ENCODE assay signal across 10 cellular contexts in genomic region chr11:44065161-44065571, GRCh38. TPM values are rescaled to one million over a fixed set of nuclear protein-coding genes. Genes with fewer than 3 reads are reported as not detected.
DNase-seq lines count a peak whose midpoint lies in the region; ATAC-seq and TF ChIP-seq lines count a peak whose summit lies in the region.
"Had no signal": no experiment of that assay in that cellular context is flagged by ENCODE, and none has a peak within 500 bp of the region (broad histone marks: within the 10 kb centered on the region; RNA-seq: fewer than 3 reads in every experiment).

No MANE protein-coding gene starts in this region.

- peak overlapping the region; percentile 83 for H3K4me3 ChIP-seq in CD8-positive, alpha-beta T cell (ENCODE audit: low read depth, low read length)
- H3K4me3 ChIP-seq in Karpas-422 (ENCODE audit: low read length) (peak overlapping the region; percentile 91), ectodermal cell (ENCODE audit: insufficient read depth, low read depth, low read length) (no peak overlapping the region), neural progenitor cell (no peak overlapping the region)

- POLR2A ChIA-PET in CD8-positive, alpha-beta T cell (lab: Charles Lee): interaction anchor here (0.8 to 1.3 kb wide), 2 partner anchors 30 to 993 kb away, joined by 3 read pairs; partner anchors contain the start of gene EXT2

- H3K27ac ChIP-seq in CD8-positive, alpha-beta T cell (ENCODE audit: low read depth, low read length): peak overlapping the region; percentile 70
- H3K27ac ChIP-seq in Karpas-422 (ENCODE audit: low read length) (no peak overlapping the region; the same call in 1 of the 2 replicates), ectodermal cell (ENCODE audit: insufficient read depth, low read depth, low read length, poor library complexity, severe bottlenecking) (peak overlapping the region; percentile 84), neural progenitor cell (no peak overlapping the region)

- peaks cover 31% of the 10 kb centered on the region for H3F3A ChIP-seq in neural progenitor cell (ENCODE audit: low read depth)

- CTCF ChIA-PET in CD8-positive, alpha-beta T cell (lab: Charles Lee): interaction anchor here (0.7 to 4.7 kb wide), 2 partner anchors 9 to 29 kb away, joined by 3 to 31 read pairs; partner anchors contain the start of gene EXT2

- H3K79me2 ChIP-seq in Karpas-422 (ENCODE audit: low read length) (peaks cover 16% of the 10 kb centered on the region), neural progenitor cell (ENCODE audit: low read depth) (no peaks in the 10 kb centered on the region)

- H4K20me1 ChIP-seq in Karpas-422 (ENCODE audit: insufficient read depth, low read depth, low read length) (no peaks in the 10 kb centered on the region), neural progenitor cell (ENCODE audit: low read depth) (no peaks in the 10 kb centered on the region)

- 28 to 34% methylated on average over 3 of the region's 3 CpGs for WGBS in ectodermal cell, 2 experiments

- no peaks in the 10 kb centered on the region for H3K9me3 Mint-ChIP-seq in CD8-positive, alpha-beta T cell
- H3K9me3 Mint-ChIP-seq in neural progenitor cell: peaks cover 2% of the 10 kb centered on the region

- peak overlapping the region; percentile 91 for H3K4me3 Mint-ChIP-seq in CD8-positive, alpha-beta T cell
- no peak overlapping the region for H3K4me3 Mint-ChIP-seq in neural progenitor cell

- intact Hi-C loops in CD8-positive, alpha-beta T cell (cut with DNase I, micrococcal nuclease): loop anchor here (5.0 to 10.0 kb wide), 5 partner anchors 183 to 1850 kb away; partner anchors contain the start of genes ALKBH3 (in 1 of the 2), API5 (in 1 of the 2), HSD17B12 (in 1 of the 2) and PEX16 (in 1 of the 2)

- peaks cover 16% of the 10 kb centered on the region for H3K36me3 Mint-ChIP-seq in CD8-positive, alpha-beta T cell
- H3K36me3 Mint-ChIP-seq in neural progenitor cell: no peaks in the 10 kb centered on the region

- H3K9ac ChIP-seq in Karpas-422 (ENCODE audit: low read length): peak overlapping the region; percentile 93
- no peak overlapping the region for H3K9ac ChIP-seq in neural progenitor cell

- H3K9me3 ChIP-seq in CD8-positive, alpha-beta T cell (ENCODE audit: low read length): no peaks in the 10 kb centered on the region
- no peaks in the 10 kb centered on the region for H3K9me3 ChIP-seq in Karpas-422 (ENCODE audit: low read length)
- H3K9me3 ChIP-seq in ectodermal cell (ENCODE audit: control insufficient read depth, low read length): no peaks in the 10 kb centered on the region
- no peaks in the 10 kb centered on the region for H3K9me3 ChIP-seq in neural progenitor cell (ENCODE audit: low read depth)

- no peak for DNase-seq in CD8-positive, alpha-beta T cell
- peak; percentile 50 for DNase-seq in Karpas-422
- peak; percentile 65 for DNase-seq in neural progenitor cell (ENCODE audit: low spot score)
- DNase-seq in Ammon's horn (ENCODE audit: low spot score): no peak
- DNase-seq in NCI-H526 treated with DMSO at 0.1 percent for 48 hours (lab: John Stamatoyannopoulos, UW): no peak

- no peaks in the 10 kb centered on the region for H3K27me3 Mint-ChIP-seq in CD8-positive, alpha-beta T cell (ENCODE audit: low read depth)
- H3K27me3 Mint-ChIP-seq in neural progenitor cell (ENCODE audit: insufficient read depth, low read depth): peaks cover 13% of the 10 kb centered on the region

- no peaks in the 10 kb centered on the region for H3K9me2 ChIP-seq in Karpas-422 (replicated peaks; ENCODE audit: insufficient read depth, low read length)

- ATAC-seq in CD8-positive, alpha-beta T cell: no peak
- no peak for ATAC-seq in HG03378 (IDR thresholded peaks at IDR 0.05; ENCODE audit: unreplicated experiment)
- ATAC-seq in HG02588 (IDR thresholded peaks at IDR 0.05; ENCODE audit: unreplicated experiment): no peak

- H3K4me1 ChIP-seq in CD8-positive, alpha-beta T cell (ENCODE audit: insufficient read depth, low read length): peaks cover 6% of the 10 kb centered on the region
- peaks cover 27% of the 10 kb centered on the region for H3K4me1 ChIP-seq in Karpas-422 (ENCODE audit: low read length)
- H3K4me1 ChIP-seq in ectodermal cell (ENCODE audit: control insufficient read depth, insufficient read depth, low read length): peaks cover 25% of the 10 kb centered on the region
- H3K4me1 ChIP-seq in neural progenitor cell: peaks cover 36% of the 10 kb centered on the region

- H2AFZ ChIP-seq in Karpas-422 (ENCODE audit: low read length) (peak overlapping the region; percentile 61; the same call in 1 of the 2 replicates), neural progenitor cell (replicated peaks) (no peak overlapping the region)

- TF ChIP-seq CTCF in CD8-positive, alpha-beta T cell (IDR thresholded peaks at IDR 0.05): no peak
- TF ChIP-seq CTCF in neural progenitor cell (IDR thresholded peaks at IDR 0.05): no peak

- no peaks in the 10 kb centered on the region for H3K36me3 ChIP-seq in CD8-positive, alpha-beta T cell (ENCODE audit: insufficient read depth, low read length)
- no peaks in the 10 kb centered on the region for H3K36me3 ChIP-seq in Karpas-422 (ENCODE audit: insufficient read depth, low read length)
- H3K36me3 ChIP-seq in ectodermal cell (ENCODE audit: control insufficient read depth, insufficient read depth, low read length): no peaks in the 10 kb centered on the region
- H3K36me3 ChIP-seq in neural progenitor cell: no peaks in the 10 kb centered on the region

- peaks cover 30% of the 10 kb centered on the region for H3K4me1 Mint-ChIP-seq in CD8-positive, alpha-beta T cell (ENCODE audit: low read depth)
- peaks cover 29% of the 10 kb centered on the region for H3K4me1 Mint-ChIP-seq in neural progenitor cell

- H3K27ac Mint-ChIP-seq in CD8-positive, alpha-beta T cell: peak overlapping the region; percentile 92
- no peak overlapping the region for H3K27ac Mint-ChIP-seq in neural progenitor cell

- H3K4me2 ChIP-seq in Karpas-422 (ENCODE audit: low read depth, low read length, poor library complexity, severe bottlenecking): peak overlapping the region; percentile 96
- peak overlapping the region; percentile 82 for H3K4me2 ChIP-seq in neural progenitor cell

- H3K27me3 ChIP-seq in CD8-positive, alpha-beta T cell (ENCODE audit: insufficient read depth, low read length): no peaks in the 10 kb centered on the region
- no peaks in the 10 kb centered on the region for H3K27me3 ChIP-seq in Karpas-422 (ENCODE audit: low read length)
- H3K27me3 ChIP-seq in ectodermal cell (ENCODE audit: control insufficient read depth, insufficient read depth, low read length, poor library complexity, severe bottlenecking): no peaks in the 10 kb centered on the region
- peaks cover 15% of the 10 kb centered on the region for H3K27me3 ChIP-seq in neural progenitor cell

RNA-seq across cellular contexts. Expression of gene ACCS, which starts 0.9 kb away (rescaled TPM):
- 10 to 100 TPM; 16.7 to 18.1 TPM for total RNA-seq in CD8-positive, alpha-beta T cell
- 45.9 and 65.3 TPM in 2 replicates for total RNA-seq in Karpas-422 (2014; rRNA removed; shearing (Covaris generic); ENCODE audit: low replicate concordance)
- 11.6 TPM for polyA plus RNA-seq in ectodermal cell (2013, experiment 1 of 4)
- 13.8 TPM for polyA plus RNA-seq in ectodermal cell (2013, experiment 2 of 4)
- 8.8 TPM for polyA plus RNA-seq in ectodermal cell (2013, experiment 3 of 4)
- 11.6 TPM for polyA plus RNA-seq in ectodermal cell (2013, experiment 4 of 4)
- 7.0 and 10.4 TPM in 2 replicates for total RNA-seq in neural progenitor cell (ENCODE audit: low replicate concordance)

RNA-seq across cellular contexts. Expression of gene ACCSL, which starts 17.4 kb away (rescaled TPM):
- total RNA-seq in CD8-positive, alpha-beta T cell: not detected
- total RNA-seq in Karpas-422 (2014; rRNA removed; shearing (Covaris generic); ENCODE audit: low replicate concordance): not detected in 2 replicates
- not detected for polyA plus RNA-seq in ectodermal cell (2013, experiment 1 of 4)
- polyA plus RNA-seq in ectodermal cell (2013, experiment 2 of 4): not detected
- not detected for polyA plus RNA-seq in ectodermal cell (2013, experiment 3 of 4)
- not detected for polyA plus RNA-seq in ectodermal cell (2013, experiment 4 of 4)
- not detected in 2 replicates for total RNA-seq in neural progenitor cell (ENCODE audit: low replicate concordance)
- total RNA-seq: Daoy, MCF 10A had no signal

RNA-seq across cellular contexts. Expression of gene EXT2, which starts 30.3 kb away (rescaled TPM):
- 10 to 100 TPM; 15.8 to 16.1 TPM for total RNA-seq in CD8-positive, alpha-beta T cell
- 51.5 and 64.0 TPM in 2 replicates for total RNA-seq in Karpas-422 (2014; rRNA removed; shearing (Covaris generic); ENCODE audit: low replicate concordance)
- polyA plus RNA-seq in ectodermal cell (2013, experiment 1 of 4): 70.8 TPM
- polyA plus RNA-seq in ectodermal cell (2013, experiment 2 of 4): 74.5 TPM
- polyA plus RNA-seq in ectodermal cell (2013, experiment 3 of 4): 54.4 TPM
- polyA plus RNA-seq in ectodermal cell (2013, experiment 4 of 4): 63.2 TPM
- 70.4 and 89.4 TPM in 2 replicates for total RNA-seq in neural progenitor cell (ENCODE audit: low replicate concordance)

Comparison
In these comparisons a context has a peak if more than half of its experiments do, and no peak if none do; other contexts are left out.
1. DNase-seq: peak in Karpas-422 (single experiment) and neural progenitor cell (single experiment); none in CD8-positive, alpha-beta T cell (0 of 7), Ammon's horn (single experiment) and NCI-H526 treated with DMSO at 0.1 percent for 48 hours (single experiment).
2. H3K27ac ChIP-seq: peak in CD8-positive, alpha-beta T cell (single experiment) and ectodermal cell (single experiment); none in Karpas-422 (single experiment) and neural progenitor cell (single experiment).
3. H3K4me3 ChIP-seq: peak in CD8-positive, alpha-beta T cell (single experiment) and Karpas-422 (single experiment); none in ectodermal cell (single experiment) and neural progenitor cell (single experiment).